21 cellular contexts compared by ENCODE assay signal in the genomic region with DNA sequence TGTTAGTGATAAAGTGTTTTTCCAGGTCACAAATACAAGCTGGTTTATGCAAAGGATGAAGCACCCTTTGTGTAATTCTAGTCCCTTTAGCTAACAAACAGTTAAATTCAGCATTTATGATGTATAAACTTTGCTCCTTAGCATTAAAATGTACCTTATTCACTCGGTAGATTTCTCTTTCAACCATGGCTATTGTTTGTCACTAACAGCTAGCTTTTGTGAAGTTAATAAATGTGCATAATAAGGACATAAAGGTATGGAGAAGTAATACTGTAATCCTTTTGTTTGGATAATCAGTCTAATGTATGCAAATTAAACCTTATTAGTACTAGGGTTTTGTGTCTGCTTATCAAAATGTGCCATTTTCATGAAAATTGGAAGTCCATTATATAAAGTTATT. TPM values are rescaled to one million over a fixed set of nuclear protein-coding genes. Genes with fewer than 3 reads are reported as not detected.
"Had no signal": no experiment of that assay in that cellular context is flagged by ENCODE, and none has a peak within 500 bp of the region (broad histone marks: within the 10 kb centered on the region; RNA-seq: fewer than 3 reads in every experiment).

No MANE protein-coding gene starts in this region.

- H3K4me1 Mint-ChIP-seq: memory B cell; stimulated activated memory B cell treated with anti-CD40 and anti-IgM and Interleukin-4, amounts not matched to agents 10 μg/mL and 1 μg/mL and 100 μg/mL, for 72 hours had no signal

- H3K4me3 ChIP-seq: adrenal gland, cardiac muscle cell, left ventricle myocardium inferior, mucosa of descending colon, tibial artery had no signal

- DNase-seq: activated CD4-positive, alpha-beta memory T cell treated with anti-CD3 and anti-CD28 coated beads for 36 hours; activated CD4-positive, alpha-beta T cell treated with anti-CD3 and anti-CD28 coated beads for 36 hours; activated CD8-positive, alpha-beta memory T cell treated with anti-CD3 and anti-CD28 coated beads, Interleukin-2, amount 10 ng/mL, durations not matched to agents 7 days and 5 days; activated effector memory CD4-positive, alpha-beta T cell treated with Interleukin-2 at 50 U/mL for 16 hours; activated naive CD4-positive, alpha-beta T cell treated with anti-CD3 and anti-CD28 coated beads, Interleukin-2, amount 50 U/mL, for 16 hours; activated T-cell treated with anti-CD3 and anti-CD28 coated beads, Interleukin-2, amount 50 U/mL, for 4 hours; adrenal gland; hippocampal formation; left ventricle myocardium inferior; mucosa of descending colon; T1000; tibial artery had no signal

- H3K27ac ChIP-seq: adrenal gland, cardiac muscle cell, left ventricle myocardium inferior, parathyroid adenoma, tibial artery, VCaP had no signal

- H3K4me1 ChIP-seq: adrenal gland, left ventricle myocardium inferior, parathyroid adenoma, tibial artery had no signal

- H3K9me3 ChIP-seq: adrenal gland, left ventricle myocardium inferior, mucosa of descending colon, tibial artery had no signal

- H3K4me3 Mint-ChIP-seq: activated CD4-positive, alpha-beta memory T cell treated with anti-CD3 and anti-CD28 coated beads for 36 hours; activated CD4-positive, alpha-beta T cell treated with anti-CD3 and anti-CD28 coated beads for 36 hours; activated CD8-positive, alpha-beta memory T cell treated with anti-CD3 and anti-CD28 coated beads, Interleukin-2, amount 10 ng/mL, durations not matched to agents 7 days and 5 days; activated T-cell treated with anti-CD3 and anti-CD28 coated beads, Interleukin-2, amount 50 U/mL, for 4 hours; memory B cell; naive thymus-derived CD4-positive, alpha-beta T cell; stimulated activated memory B cell treated with anti-CD40 and anti-IgM and Interleukin-4, amounts not matched to agents 10 μg/mL and 1 μg/mL and 100 μg/mL, for 72 hours had no signal

- H3K36me3 Mint-ChIP-seq: activated CD4-positive, alpha-beta memory T cell treated with anti-CD3 and anti-CD28 coated beads for 36 hours; activated CD8-positive, alpha-beta memory T cell treated with anti-CD3 and anti-CD28 coated beads, Interleukin-2, amount 10 ng/mL, durations not matched to agents 7 days and 5 days; memory B cell; naive thymus-derived CD4-positive, alpha-beta T cell; stimulated activated memory B cell treated with anti-CD40 and anti-IgM and Interleukin-4, amounts not matched to agents 10 μg/mL and 1 μg/mL and 100 μg/mL, for 72 hours had no signal

- H3K27me3 Mint-ChIP-seq: activated CD4-positive, alpha-beta memory T cell treated with anti-CD3 and anti-CD28 coated beads for 36 hours; activated CD4-positive, alpha-beta T cell treated with anti-CD3 and anti-CD28 coated beads for 36 hours; activated CD8-positive, alpha-beta memory T cell treated with anti-CD3 and anti-CD28 coated beads, Interleukin-2, amount 10 ng/mL, durations not matched to agents 7 days and 5 days; stimulated activated memory B cell treated with anti-CD40 and anti-IgM and Interleukin-4, amounts not matched to agents 10 μg/mL and 1 μg/mL and 100 μg/mL, for 72 hours had no signal

- H3K27ac Mint-ChIP-seq: activated CD4-positive, alpha-beta memory T cell treated with anti-CD3 and anti-CD28 coated beads for 36 hours; activated CD4-positive, alpha-beta T cell treated with anti-CD3 and anti-CD28 coated beads for 36 hours; activated CD8-positive, alpha-beta memory T cell treated with anti-CD3 and anti-CD28 coated beads, Interleukin-2, amount 10 ng/mL, durations not matched to agents 7 days and 5 days; memory B cell; stimulated activated memory B cell treated with anti-CD40 and anti-IgM and Interleukin-4, amounts not matched to agents 10 μg/mL and 1 μg/mL and 100 μg/mL, for 72 hours had no signal

- H3K9me3 Mint-ChIP-seq: activated CD4-positive, alpha-beta memory T cell treated with anti-CD3 and anti-CD28 coated beads for 36 hours; activated T-cell treated with anti-CD3 and anti-CD28 coated beads, Interleukin-2, amount 50 U/mL, for 4 hours; memory B cell; naive thymus-derived CD4-positive, alpha-beta T cell; stimulated activated memory B cell treated with anti-CD40 and anti-IgM and Interleukin-4, amounts not matched to agents 10 μg/mL and 1 μg/mL and 100 μg/mL, for 72 hours had no signal

- H3K9ac ChIP-seq: parathyroid adenoma had no signal

- H3K36me3 ChIP-seq: adrenal gland, cardiac muscle cell, left ventricle myocardium inferior, tibial artery had no signal

- H3K27me3 ChIP-seq: adrenal gland, cardiac muscle cell, tibial artery had no signal

- ATAC-seq: activated CD4-positive, alpha-beta T cell treated with anti-CD3 and anti-CD28 coated beads for 36 hours; activated CD8-positive, alpha-beta memory T cell treated with anti-CD3 and anti-CD28 coated beads, Interleukin-2, amount 10 ng/mL, durations not matched to agents 7 days and 5 days; activated T-cell treated with anti-CD3 and anti-CD28 coated beads, Interleukin-2, amount 50 U/mL, for 4 hours; esophagus mucosa; mucosa of descending colon; naive thymus-derived CD4-positive, alpha-beta T cell; stimulated activated memory B cell treated with anti-CD40 and anti-IgM and Interleukin-4, amounts not matched to agents 10 μg/mL and 1 μg/mL and 100 μg/mL, for 72 hours had no signal

RNA-seq across cellular contexts. Expression of gene ARX, which starts 34.2 kb away (rescaled TPM):
- total RNA-seq: activated CD4-positive, alpha-beta memory T cell treated with anti-CD3 and anti-CD28 coated beads for 36 hours; activated CD4-positive, alpha-beta T cell treated with anti-CD3 and anti-CD28 coated beads for 36 hours; activated CD8-positive, alpha-beta memory T cell treated with anti-CD3 and anti-CD28 coated beads, Interleukin-2, amount 10 ng/mL, durations not matched to agents 7 days and 5 days; activated T-cell treated with anti-CD3 and anti-CD28 coated beads, Interleukin-2, amount 50 U/mL, for 4 hours; adrenal gland; cardiac muscle cell; esophagus mucosa; kidney epithelial cell; left ventricle myocardium inferior; naive thymus-derived CD4-positive, alpha-beta T cell; renal cortical epithelial cell had no signal
- polyA plus RNA-seq: adrenal gland; cardiac muscle cell; naive thymus-derived CD4-positive, alpha-beta T cell had no signal
